ENCODE assay signal across 22 cellular contexts in genomic region chr10:34565934-34566333, GRCh38.
DNase-seq lines count a peak whose midpoint lies in the region; ATAC-seq and TF ChIP-seq lines count a peak whose summit lies in the region.
"Had no signal": no experiment of that assay in that cellular context is flagged by ENCODE, and none has a peak within 500 bp of the region (broad histone marks: within the 10 kb centered on the region; RNA-seq: fewer than 3 reads in every experiment).

No MANE protein-coding gene starts in this region.

- H3K36me3 ChIP-seq in HUES64 (ENCODE audit: insufficient read depth, low read length) (no peaks in the 10 kb centered on the region), psoas muscle (ENCODE audit: insufficient read depth in 1 of 2, low read depth in 1 of 2) (no peaks in the 10 kb centered on the region), adrenal gland (replicated peaks in 1 of 2) (no peaks in the 10 kb centered on the region)
- H3K36me3 ChIP-seq: right atrium auricular region, SJCRH30, stomach, upper lobe of right lung had no signal

- TF ChIP-seq CTCF in AG10803 (conservative IDR thresholded peaks at IDR 0.05; ENCODE audit: low read length), result no peak
- no peak for TF ChIP-seq CTCF in cardiac fibroblast (IDR thresholded peaks at IDR 0.05; ENCODE audit: low read depth, low read length)
- no peak for TF ChIP-seq CTCF in psoas muscle (IDR thresholded peaks at IDR 0.05)
- TF ChIP-seq CTCF in adrenal gland (IDR thresholded peaks at IDR 0.05), result no peak

- H3K4me3 ChIP-seq in AG10803 (ENCODE audit: low read length), result no peak overlapping the region
- no peak overlapping the region for H3K4me3 ChIP-seq in HUES64 (ENCODE audit: low read length)
- no peak overlapping the region for H3K4me3 ChIP-seq in cardiac fibroblast (replicated peaks in 1 of 2; ENCODE audit: low read depth in 2 of 2, low read length in 2 of 2)
- no peak overlapping the region for H3K4me3 ChIP-seq in psoas muscle
- no peak overlapping the region for H3K4me3 ChIP-seq in adrenal gland
- H3K4me3 ChIP-seq: right atrium auricular region, SJCRH30, stomach, upper lobe of right lung had no signal

- 98% methylated on average over 2 of the region's 3 CpGs for WGBS in HUES64
- WGBS in psoas muscle, 3 donors, result 37 to 56% (median 47%) methylated on average over 3 of the region's 3 CpGs
- WGBS in adrenal gland, 4 donors, result 48 to 70% (median 61%) methylated on average over 3 of the region's 3 CpGs

- H3K4me1 ChIP-seq in HUES64 (ENCODE audit: insufficient read depth, low read length), result peaks cover 46% of the 10 kb centered on the region
- H3K4me1 ChIP-seq in psoas muscle, result no peaks in the 10 kb centered on the region
- peaks cover 0 to 6% of the 10 kb centered on the region in 2 donors for H3K4me1 ChIP-seq in adrenal gland (replicated peaks in 1 of 2)
- H3K4me1 ChIP-seq: stomach, upper lobe of right lung had no signal

- DNase-seq in AG10803 (ENCODE audit: low read depth), result peak; percentile 77
- peak; percentile 33 to 38 for DNase-seq in cardiac fibroblast (ENCODE audit: low read depth in 2 of 2)
- DNase-seq in left lobe of liver (ENCODE audit: low spot score), result peak; percentile 63
- DNase-seq in psoas muscle, result no peak
- DNase-seq in adrenal gland, result no peak
- no peak for DNase-seq in activated CD4-positive, CD25-positive, alpha-beta regulatory T cell treated with anti-CD3 and anti-CD28 coated beads, Interleukin-2, amount 50 U/mL, for 72 hours
- DNase-seq in effector CD4-positive, alpha-beta T cell, result no peak
- DNase-seq: activated naive CD8-positive, alpha-beta T cell treated with anti-CD3 and anti-CD28 coated beads, Interleukin-2, amount 10 ng/mL, durations not matched to agents 7 days and 5 days; caudate nucleus; CD4-positive, alpha-beta T cell; DND-41; hippocampal formation; KG1; NCI-H1092; NCI-H526; stomach; upper lobe of right lung had no signal

- H3K9ac ChIP-seq in HUES64 (ENCODE audit: low read depth, low read length), result no peak overlapping the region

- ATAC-seq in left lobe of liver (peak; percentile 96), psoas muscle (no peak)
- ATAC-seq: activated CD4-positive, CD25-positive, alpha-beta regulatory T cell treated with anti-CD3 and anti-CD28 coated beads, Interleukin-2, amount 50 U/mL, for 24 hours; upper lobe of right lung had no signal

- intact Hi-C loops in psoas muscle (cut with DNase I), result no loop called here
- intact Hi-C loops in adrenal gland (cut with DNase I), result no loop called here

- H3K27me3 ChIP-seq in HUES64 (ENCODE audit: insufficient read depth, low read length) (no peaks in the 10 kb centered on the region), psoas muscle (ENCODE audit: insufficient read depth in 3 of 3, low read length in 2 of 3) (no peaks in the 10 kb centered on the region), adrenal gland (no peaks in the 10 kb centered on the region)
- H3K27me3 ChIP-seq: right atrium auricular region, SJCRH30, stomach, upper lobe of right lung had no signal

- TF ChIP-seq POLR2A in adrenal gland (IDR thresholded peaks at IDR 0.05), result no peak

- H3K9me3 ChIP-seq in HUES64 (ENCODE audit: insufficient read depth, low read depth, low read length) (no peaks in the 10 kb centered on the region), psoas muscle (no peaks in the 10 kb centered on the region), adrenal gland (replicated peaks in 1 of 3) (no peaks in the 10 kb centered on the region)
- H3K9me3 ChIP-seq: right atrium auricular region, SJCRH30, stomach, upper lobe of right lung had no signal

- peak overlapping the region; percentile 39 for H3K27ac ChIP-seq in HUES64 (ENCODE audit: low read depth, low read length)
- H3K27ac ChIP-seq in psoas muscle, result no peak overlapping the region
- H3K27ac ChIP-seq in adrenal gland, result no peak overlapping the region
- H3K27ac ChIP-seq: HL-60, right atrium auricular region, SJCRH30, stomach, upper lobe of right lung had no signal

Comparison
In these comparisons a context has a peak if more than half of its experiments do, and no peak if none do; other contexts are left out.
1. DNase-seq: peak in AG10803 (single experiment), cardiac fibroblast (2 of 2) and left lobe of liver (single experiment); none in psoas muscle (0 of 2), adrenal gland (0 of 7), activated CD4-positive, CD25-positive, alpha-beta regulatory T cell treated with anti-CD3 and anti-CD28 coated beads, Interleukin-2, amount 50 U/mL, for 72 hours (single experiment) and effector CD4-positive, alpha-beta T cell (single experiment).